Comparison of ENCODE assay signal across 1 cellular context in genomic region chr5:138975098-138975847, GRCh38.
TF ChIP-seq lines count a peak whose summit lies in the region.

No MANE protein-coding gene starts in this region.

TF ChIP-seq in GM12878, 131 proteins besides CTCF, POLR2A, EP300 and RAD21 (continued from another document):
- TF ChIP-seq IKZF1 (conservative IDR thresholded peaks at IDR 0.05): 0 out of 2 replicates have a peak, but pooled peaks have one; percentile 16
